In the genomic region with DNA sequence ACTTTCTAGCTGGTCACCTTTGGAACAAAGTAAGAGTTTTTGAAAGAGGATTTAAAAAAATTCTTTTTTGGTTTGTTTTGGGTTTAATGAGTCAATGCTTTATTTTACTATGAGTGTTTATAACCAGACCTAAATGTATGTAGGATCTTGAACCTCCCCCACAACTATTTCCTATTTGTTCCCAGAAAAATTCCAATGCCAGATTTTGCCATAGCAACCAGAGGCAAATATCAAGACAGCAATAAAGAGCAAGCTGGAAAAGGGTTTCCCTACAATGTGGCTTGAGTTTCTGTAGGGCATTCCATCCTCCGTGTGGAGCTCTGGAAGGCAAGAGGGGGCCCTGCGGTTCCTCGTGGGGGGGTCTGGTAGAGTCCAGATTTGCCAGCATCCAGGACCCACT, we compare ENCODE assay signal across 20 cellular contexts. TPM values are rescaled to one million over a fixed set of nuclear protein-coding genes. Genes with fewer than 3 reads are reported as not detected.
"Had no signal": no experiment of that assay in that cellular context is flagged by ENCODE, and none has a peak within 500 bp of the region (broad histone marks: within the 10 kb centered on the region; RNA-seq: fewer than 3 reads in every experiment).

No MANE protein-coding gene starts in this region.

- H3K4me3 Mint-ChIP-seq: activated CD4-positive, alpha-beta memory T cell treated with anti-CD3 and anti-CD28 coated beads for 36 hours; activated naive CD8-positive, alpha-beta T cell treated with anti-CD3 and anti-CD28 coated beads, Interleukin-2, amount 10 ng/mL, durations not matched to agents 7 days and 5 days; activated T-cell treated with anti-CD3 and anti-CD28 coated beads, Interleukin-2, amount 50 U/mL, for 4 hours; immature natural killer cell; natural killer cell treated with Interleukin-12 subunit alpha and Interleukin-12 subunit beta and Interleukin-15 and Interleukin-18, amount 100 ng/mL, for 72 hours; stimulated activated naive B cell treated with anti-CD40 and anti-IgM and Interleukin-4, amounts not matched to agents 10 μg/mL and 1 μg/mL and 100 μg/mL, for 72 hours; T-cell had no signal

- ATAC-seq: activated T-cell treated with anti-CD3 and anti-CD28 coated beads, Interleukin-2, amount 50 U/mL, for 4 hours; left cardiac atrium; natural killer cell treated with Interleukin-12 subunit alpha and Interleukin-12 subunit beta and Interleukin-15 and Interleukin-18, amount 100 ng/mL, for 72 hours; psoas muscle; right lobe of liver; stimulated activated naive B cell treated with anti-CD40 and anti-IgM and Interleukin-4, amounts not matched to agents 10 μg/mL and 1 μg/mL and 100 μg/mL, for 72 hours; T-cell had no signal

- H3K9me3 Mint-ChIP-seq: activated CD4-positive, alpha-beta memory T cell treated with anti-CD3 and anti-CD28 coated beads for 36 hours; activated naive CD8-positive, alpha-beta T cell treated with anti-CD3 and anti-CD28 coated beads, Interleukin-2, amount 10 ng/mL, durations not matched to agents 7 days and 5 days; activated T-cell treated with anti-CD3 and anti-CD28 coated beads, Interleukin-2, amount 50 U/mL, for 4 hours; immature natural killer cell; natural killer cell treated with Interleukin-12 subunit alpha and Interleukin-12 subunit beta and Interleukin-15 and Interleukin-18, amount 100 ng/mL, for 72 hours; stimulated activated naive B cell treated with anti-CD40 and anti-IgM and Interleukin-4, amounts not matched to agents 10 μg/mL and 1 μg/mL and 100 μg/mL, for 72 hours; T-cell had no signal

- H3K27ac ChIP-seq: colonic mucosa, psoas muscle, right lobe of liver, spleen, transverse colon, VCaP had no signal

- H3K4me1 Mint-ChIP-seq: activated naive CD8-positive, alpha-beta T cell treated with anti-CD3 and anti-CD28 coated beads, Interleukin-2, amount 10 ng/mL, durations not matched to agents 7 days and 5 days; immature natural killer cell; stimulated activated naive B cell treated with anti-CD40 and anti-IgM and Interleukin-4, amounts not matched to agents 10 μg/mL and 1 μg/mL and 100 μg/mL, for 72 hours; T-cell had no signal

- H3K4me1 ChIP-seq: colonic mucosa, psoas muscle, right lobe of liver, spleen, transverse colon had no signal

- H3K27me3 ChIP-seq: colonic mucosa, right lobe of liver, transverse colon had no signal

- H3K36me3 Mint-ChIP-seq: activated CD4-positive, alpha-beta memory T cell treated with anti-CD3 and anti-CD28 coated beads for 36 hours; activated naive CD8-positive, alpha-beta T cell treated with anti-CD3 and anti-CD28 coated beads, Interleukin-2, amount 10 ng/mL, durations not matched to agents 7 days and 5 days; immature natural killer cell; natural killer cell treated with Interleukin-12 subunit alpha and Interleukin-12 subunit beta and Interleukin-15 and Interleukin-18, amount 100 ng/mL, for 72 hours; stimulated activated naive B cell treated with anti-CD40 and anti-IgM and Interleukin-4, amounts not matched to agents 10 μg/mL and 1 μg/mL and 100 μg/mL, for 72 hours; T-cell had no signal

- H3K36me3 ChIP-seq: colonic mucosa, right lobe of liver, spleen, transverse colon had no signal

- H3K9me3 ChIP-seq: colonic mucosa, psoas muscle, right lobe of liver, transverse colon had no signal

- DNase-seq: activated CD4-positive, alpha-beta memory T cell treated with anti-CD3 and anti-CD28 coated beads for 36 hours; activated naive CD8-positive, alpha-beta T cell treated with anti-CD3 and anti-CD28 coated beads, Interleukin-2, amount 10 ng/mL, durations not matched to agents 7 days and 5 days; activated T-cell treated with anti-CD3 and anti-CD28 coated beads, Interleukin-2, amount 50 U/mL, for 4 hours; aorta; caudate nucleus; colonic mucosa; effector CD4-positive, alpha-beta T cell; immature natural killer cell; left cardiac atrium; psoas muscle; right lobe of liver; spleen; stimulated activated CD4-positive, alpha-beta T cell treated with anti-CD3 and anti-CD28 coated beads, Interleukin-1b, Interleukin-23, amount 100 ng/mL, for 48 hours; stimulated activated naive B cell treated with anti-CD40 and anti-IgM and Interleukin-4, amounts not matched to agents 10 μg/mL and 1 μg/mL and 100 μg/mL, for 72 hours; T-cell; T1000; transverse colon had no signal

- H3K27ac Mint-ChIP-seq: activated CD4-positive, alpha-beta memory T cell treated with anti-CD3 and anti-CD28 coated beads for 36 hours; activated naive CD8-positive, alpha-beta T cell treated with anti-CD3 and anti-CD28 coated beads, Interleukin-2, amount 10 ng/mL, durations not matched to agents 7 days and 5 days; immature natural killer cell; natural killer cell treated with Interleukin-12 subunit alpha and Interleukin-12 subunit beta and Interleukin-15 and Interleukin-18, amount 100 ng/mL, for 72 hours; stimulated activated naive B cell treated with anti-CD40 and anti-IgM and Interleukin-4, amounts not matched to agents 10 μg/mL and 1 μg/mL and 100 μg/mL, for 72 hours; T-cell had no signal

- H3K4me3 ChIP-seq: colonic mucosa, psoas muscle, right lobe of liver, spleen, transverse colon had no signal

RNA-seq across cellular contexts. Expression of gene GDNF, which starts 27.8 kb away (rescaled TPM):
- total RNA-seq: activated CD4-positive, alpha-beta memory T cell treated with anti-CD3 and anti-CD28 coated beads for 36 hours; activated naive CD8-positive, alpha-beta T cell treated with anti-CD3 and anti-CD28 coated beads, Interleukin-2, amount 10 ng/mL, durations not matched to agents 7 days and 5 days; activated T-cell treated with anti-CD3 and anti-CD28 coated beads, Interleukin-2, amount 50 U/mL, for 4 hours; lung microvascular endothelial cell; natural killer cell treated with Interleukin-12 subunit alpha and Interleukin-12 subunit beta and Interleukin-15 and Interleukin-18, amount 100 ng/mL, for 72 hours; T-cell had no signal
- polyA plus RNA-seq: aorta, immature natural killer cell had no signal
